1 cellular context compared by ENCODE assay signal in genomic region chr5:140346348-140347221, GRCh38.
TF ChIP-seq lines count a peak whose summit lies in the region.

Gene HBEGF, minus strand, starts transcription at chr5:140346603. Its CDS starts 275 bp downstream, at chr5:140346328.

TF ChIP-seq in HepG2, 621 proteins besides CTCF, POLR2A, EP300 and RAD21 (continued from another document and continues in another):
- TF ChIP-seq MTF2 (CRISPR knock-in tag; IDR thresholded peaks at IDR 0.05; ENCODE audit: borderline replicate concordance): 0 out of 2 replicates have a peak, but pooled peaks have one; percentile 68
- peak; percentile 74; the same call in 1 of the 2 replicates for TF ChIP-seq HOXD1 (CRISPR knock-in tag; IDR thresholded peaks at IDR 0.05)
- 0 out of 2 replicates have a peak, but pooled peaks have one; percentile 42 for TF ChIP-seq ZBTB14 (CRISPR knock-in tag; IDR thresholded peaks at IDR 0.05)
- TF ChIP-seq DNMT1 (CRISPR knock-in tag; IDR thresholded peaks at IDR 0.05): 0 out of 2 replicates have a peak, but pooled peaks have one; percentile 57
- TF ChIP-seq MXD1 (CRISPR knock-in tag; IDR thresholded peaks at IDR 0.05): peak; percentile 82
- TF ChIP-seq ZNF263 (CRISPR knock-in tag; IDR thresholded peaks at IDR 0.05): peak; percentile 37; the same call in 1 of the 2 replicates
- TF ChIP-seq CC2D1A (CRISPR knock-in tag; IDR thresholded peaks at IDR 0.05): no peak
- peak; percentile 70 for TF ChIP-seq ZNF18 (CRISPR knock-in tag; IDR thresholded peaks at IDR 0.05; ENCODE audit: insufficient replicate concordance)
- 0 out of 2 replicates have a peak, but pooled peaks have one; percentile 1 for TF ChIP-seq ZNF512B (CRISPR knock-in tag; IDR thresholded peaks at IDR 0.05; ENCODE audit: borderline replicate concordance)
- TF ChIP-seq ZBTB4 (CRISPR knock-in tag; IDR thresholded peaks at IDR 0.05; ENCODE audit: borderline replicate concordance): peak; percentile 10; the same call in 1 of the 2 replicates
- TF ChIP-seq SALL1 (CRISPR knock-in tag; IDR thresholded peaks at IDR 0.05): peak; percentile 29; the same call in 1 of the 2 replicates
- TF ChIP-seq ZNF546 (CRISPR knock-in tag; conservative IDR thresholded peaks at IDR 0.05): peak; percentile 80; the same call in 1 of the 2 replicates
- TF ChIP-seq JUND (CRISPR knock-in tag; IDR thresholded peaks at IDR 0.05): no peak
- no peak for TF ChIP-seq BCL6 (CRISPR knock-in tag; IDR thresholded peaks at IDR 0.05)
- no peak for TF ChIP-seq ZNF496 (CRISPR knock-in tag; IDR thresholded peaks at IDR 0.05; ENCODE audit: insufficient replicate concordance)
- TF ChIP-seq GATA4 (IDR thresholded peaks at IDR 0.05; ENCODE audit: borderline replicate concordance, low read depth): 0 out of 2 replicates have a peak, but pooled peaks have one; percentile 35
- TF ChIP-seq XRCC5 (optimal IDR thresholded peaks at IDR 0.05; ENCODE audit: low read length): peak; percentile 35
- TF ChIP-seq ZMYM4 (CRISPR knock-in tag; IDR thresholded peaks at IDR 0.05): peak; percentile 6; the same call in 1 of the 2 replicates
- peak; percentile 52 for TF ChIP-seq DBP (CRISPR knock-in tag; IDR thresholded peaks at IDR 0.05; ENCODE audit: not compliant biosample characterization)
- no peak for TF ChIP-seq PPARG (CRISPR knock-in tag; conservative IDR thresholded peaks at IDR 0.05)
- TF ChIP-seq SMYD3 (CRISPR knock-in tag; IDR thresholded peaks at IDR 0.05): no peak
- TF ChIP-seq KDM5B (CRISPR knock-in tag; IDR thresholded peaks at IDR 0.05; ENCODE audit: borderline replicate concordance): peak; percentile 83; the same call in 1 of the 2 replicates
- peak; percentile 29; the same call in 1 of the 2 replicates for TF ChIP-seq ZNF772 (CRISPR knock-in tag; IDR thresholded peaks at IDR 0.05)
- TF ChIP-seq MAX (IDR thresholded peaks at IDR 0.05): peak; percentile 63
- peak; percentile 72 for TF ChIP-seq ZFY (CRISPR knock-in tag; IDR thresholded peaks at IDR 0.05)
- TF ChIP-seq TARDBP (CRISPR knock-in tag; IDR thresholded peaks at IDR 0.05): peak; percentile 35; the same call in 1 of the 2 replicates
- peak; percentile 14; the same call in 1 of the 2 replicates for TF ChIP-seq ZNF563 (CRISPR knock-in tag; IDR thresholded peaks at IDR 0.05)
- TF ChIP-seq STAG1 (CRISPR knock-in tag; IDR thresholded peaks at IDR 0.05): peak; percentile 21
- TF ChIP-seq LCORL (IDR thresholded peaks at IDR 0.05): no peak
- peak; percentile 77 for TF ChIP-seq LCORL (CRISPR knock-in tag; IDR thresholded peaks at IDR 0.05)
- TF ChIP-seq ZNF251 (CRISPR knock-in tag; IDR thresholded peaks at IDR 0.05): no peak
- TF ChIP-seq ZNF782 (CRISPR knock-in tag; IDR thresholded peaks at IDR 0.05; ENCODE audit: borderline replicate concordance): 0 out of 2 replicates have a peak, but pooled peaks have one; percentile 21
- TF ChIP-seq TMF1 (CRISPR knock-in tag; IDR thresholded peaks at IDR 0.05; ENCODE audit: low read depth): 0 out of 2 replicates have a peak, but pooled peaks have one; percentile 63
- 0 out of 2 replicates have a peak, but pooled peaks have one; percentile 46 for TF ChIP-seq ZBTB7B (CRISPR knock-in tag; IDR thresholded peaks at IDR 0.05)
- no peak for TF ChIP-seq ZNF704 (CRISPR knock-in tag; IDR thresholded peaks at IDR 0.05; ENCODE audit: borderline replicate concordance)
- TF ChIP-seq FOXP4 (CRISPR knock-in tag; IDR thresholded peaks at IDR 0.05): peak; percentile 16; the same call in 1 of the 2 replicates
- TF ChIP-seq SRY (CRISPR knock-in tag; IDR thresholded peaks at IDR 0.05): 0 out of 2 replicates have a peak, but pooled peaks have one; percentile 71
- 0 out of 2 replicates have a peak, but pooled peaks have one; percentile 29 for TF ChIP-seq ESRRA (CRISPR knock-in tag; IDR thresholded peaks at IDR 0.05; ENCODE audit: low read depth)
- TF ChIP-seq ZNF280B (CRISPR knock-in tag; IDR thresholded peaks at IDR 0.05; ENCODE audit: borderline replicate concordance): peak; percentile 85; the same call in 1 of the 2 replicates
- TF ChIP-seq ERF (CRISPR knock-in tag; IDR thresholded peaks at IDR 0.05): peak; percentile 36; the same call in 1 of the 2 replicates
- TF ChIP-seq TBX2 (CRISPR knock-in tag; IDR thresholded peaks at IDR 0.05; ENCODE audit: borderline replicate concordance): peak; percentile 34; the same call in 1 of the 2 replicates
- TF ChIP-seq ZNF607 (CRISPR knock-in tag; IDR thresholded peaks at IDR 0.05; ENCODE audit: borderline replicate concordance): 0 out of 2 replicates have a peak, but pooled peaks have one; percentile 28
